19 cellular contexts compared by ENCODE assay signal in genomic region chr5:168530751-168531150, GRCh38. TPM values are rescaled to one million over a fixed set of nuclear protein-coding genes. Genes with fewer than 3 reads are reported as not detected.
DNase-seq lines count a peak whose midpoint lies in the region; ATAC-seq and TF ChIP-seq lines count a peak whose summit lies in the region.
"Had no signal": no experiment of that assay in that cellular context is flagged by ENCODE, and none has a peak within 500 bp of the region (broad histone marks: within the 10 kb centered on the region; RNA-seq: fewer than 3 reads in every experiment).

No MANE protein-coding gene starts in this region.

- BruUV-seq in IMR-90 (replicated peaks; lab: Mats Ljungman, UMichigan), result no TSS peak

- H3K4me2 ChIP-seq in IMR-90 (ENCODE audit: low read depth, low read length), result no peak overlapping the region
- no peak overlapping the region for H3K4me2 ChIP-seq in osteoblast (ENCODE audit: insufficient read depth, low read length)

- H3K9me3 ChIP-seq in IMR-90 (ENCODE audit: control insufficient read depth, insufficient read depth, low read length), result peaks cover 8% of the 10 kb centered on the region
- H3K9me3 ChIP-seq in osteoblast (ENCODE audit: low read depth, low read length), result no peaks in the 10 kb centered on the region
- H3K9me3 ChIP-seq: mucosa of descending colon, upper lobe of left lung had no signal

- POLR2A ChIA-PET in IMR-90 (lab: Charles Lee; ENCODE audit: unreplicated experiment), result no interaction called here

- WGBS in IMR-90 (ENCODE audit: extremely low coverage in 2 of 2, insufficient read length in 1 of 2), 2 experiments, result no CpG with 5 or more reads among the region's 2 CpGs

- no peaks in the 10 kb centered on the region for H3K9me3 Mint-ChIP-seq in T-helper 1 cell treated with Interleukin-12 subunit alpha and Interleukin-12 subunit beta and Interleukin-4 antibody, amounts not matched to agents 30 μg/mL and 1 μg/mL, for 36 hours
- H3K9me3 Mint-ChIP-seq in endothelial cell (ENCODE audit: unreplicated experiment), result no peaks in the 10 kb centered on the region

- H2BK120ac ChIP-seq in IMR-90 (ENCODE audit: low read depth, low read length), result no peak overlapping the region

- peaks cover 2% of the 10 kb centered on the region for H3K36me3 Mint-ChIP-seq in T-helper 1 cell treated with Interleukin-12 subunit alpha and Interleukin-12 subunit beta and Interleukin-4 antibody, amounts not matched to agents 30 μg/mL and 1 μg/mL, for 36 hours (ENCODE audit: low read depth)
- H3K36me3 Mint-ChIP-seq in endothelial cell (ENCODE audit: low read depth, unreplicated experiment), result peaks cover 4% of the 10 kb centered on the region

- H2AFZ ChIP-seq in IMR-90 (replicated peaks; ENCODE audit: low read length, poor library complexity), result no peak overlapping the region
- no peak overlapping the region for H2AFZ ChIP-seq in osteoblast (ENCODE audit: low read length)

- peaks cover 38% of the 10 kb centered on the region for H3K27me3 Mint-ChIP-seq in T-helper 1 cell treated with Interleukin-12 subunit alpha and Interleukin-12 subunit beta and Interleukin-4 antibody, amounts not matched to agents 30 μg/mL and 1 μg/mL, for 36 hours (ENCODE audit: low read depth)
- H3K27me3 Mint-ChIP-seq in endothelial cell (ENCODE audit: unreplicated experiment), result peaks cover 18% of the 10 kb centered on the region

- H3K56ac ChIP-seq in IMR-90 (ENCODE audit: extremely low read depth, insufficient read depth, low read length), result no peak overlapping the region

- H3K4ac ChIP-seq in IMR-90 (ENCODE audit: low read depth, low read length), result no peak overlapping the region

- H3K4me1 Mint-ChIP-seq in T-helper 1 cell treated with Interleukin-12 subunit alpha and Interleukin-12 subunit beta and Interleukin-4 antibody, amounts not matched to agents 30 μg/mL and 1 μg/mL, for 36 hours (ENCODE audit: low read depth), result peaks cover 4% of the 10 kb centered on the region
- H3K4me1 Mint-ChIP-seq in endothelial cell (ENCODE audit: unreplicated experiment), result peaks cover 11% of the 10 kb centered on the region

- no peak overlapping the region for H3K14ac ChIP-seq in IMR-90 (replicated peaks; ENCODE audit: low read depth, low read length)

- H2AK9ac ChIP-seq in IMR-90 (replicated peaks; ENCODE audit: low read depth, low read length, poor library complexity), result no peak overlapping the region

- DNase-seq in T-helper 1 cell (no peak), IMR-90 (peak; percentile 7), endothelial cell (ENCODE audit: low spot score) (no peak), osteoblast (ENCODE audit: insufficient read length, low spot score, missing footprints) (peak; percentile 93), globus pallidus (ENCODE audit: low spot score) (no peak), RPMI8226 (no peak)
- DNase-seq: 8988T; Karpas-422; left colon; mucosa of descending colon; NCI-H1436 treated with DMSO at 0.1 percent for 48 hours; NK-92 treated with Interleukin-12 subunit alpha and Interleukin-12 subunit beta, amount 100 ng/mL, for 24 hours; posterior cingulate gyrus; stimulated activated CD4-positive, alpha-beta T cell treated with anti-CD3 and anti-CD28 coated beads, Interleukin-12 subunit alpha, Interleukin-12 subunit beta, amount 100 ng/mL, for 4 hours; stimulated activated naive CD4-positive, alpha-beta T cell treated with Interleukin-2 at 50 U/mL for 16 hours; upper lobe of left lung had no signal

- CTCF ChIA-PET in IMR-90 (lab: Yijun Ruan, JAX), result no interaction called here

- no peaks in the 10 kb centered on the region for H4K20me1 ChIP-seq in IMR-90 (ENCODE audit: insufficient read depth, low read length)
- peaks cover 2% of the 10 kb centered on the region for H4K20me1 ChIP-seq in osteoblast (ENCODE audit: insufficient read depth, low read length)

- H2BK5ac ChIP-seq in IMR-90 (ENCODE audit: low read depth, low read length, poor library complexity, severe bottlenecking), result no peak overlapping the region

- no peak overlapping the region for H3K9ac ChIP-seq in IMR-90 (ENCODE audit: low read depth, low read length)

- H3K4me1 ChIP-seq in IMR-90 (ENCODE audit: control insufficient read depth, insufficient read depth, low read length), result peaks cover 2% of the 10 kb centered on the region; the same call in 1 of the 2 replicates
- H3K4me1 ChIP-seq in osteoblast (ENCODE audit: insufficient read depth, low read length), result no peaks in the 10 kb centered on the region

- H3K36me3 ChIP-seq in IMR-90 (ENCODE audit: control insufficient read depth, insufficient read depth, low read length) (no peaks in the 10 kb centered on the region), osteoblast (ENCODE audit: insufficient read depth, low read length) (no peaks in the 10 kb centered on the region)
- H3K36me3 ChIP-seq: upper lobe of left lung had no signal

- no peak overlapping the region for H2AK5ac ChIP-seq in IMR-90 (ENCODE audit: low read depth, low read length)

- H2BK20ac ChIP-seq in IMR-90 (ENCODE audit: low read depth, low read length), result no peak overlapping the region

- H2BK15ac ChIP-seq in IMR-90 (ENCODE audit: low read depth, low read length), result no peak overlapping the region

- dilution Hi-C loops in IMR-90 (cut with HindIII; ENCODE audit: low sequenced_read_pairs, unreplicated experiment), result no loop called here

- H3K4me3 Mint-ChIP-seq in T-helper 1 cell treated with Interleukin-12 subunit alpha and Interleukin-12 subunit beta and Interleukin-4 antibody, amounts not matched to agents 30 μg/mL and 1 μg/mL, for 36 hours, result peak overlapping the region; percentile 2
- peak overlapping the region; percentile 56 for H3K4me3 Mint-ChIP-seq in endothelial cell (ENCODE audit: unreplicated experiment)

- no peak overlapping the region for H4K5ac ChIP-seq in IMR-90 (ENCODE audit: low read depth, low read length)

- intact Hi-C loops in IMR-90 (cut with micrococcal nuclease), result no loop called here

- H3K23ac ChIP-seq in IMR-90 (ENCODE audit: low read depth, low read length), result no peak overlapping the region

- H3K4me3 ChIP-seq in IMR-90 (ENCODE audit: insufficient read depth, low read depth, low read length), result no peak overlapping the region
- H3K4me3 ChIP-seq in osteoblast (ENCODE audit: insufficient read depth, low read length), result no peak overlapping the region
- H3K4me3 ChIP-seq: mucosa of descending colon, upper lobe of left lung had no signal

- in situ Hi-C loops in IMR-90 (cut with MboI; ENCODE audit: low sequenced_read_pairs), result no loop called here

- H3K79me1 ChIP-seq in IMR-90 (ENCODE audit: low read depth in 1 of 2, low read length in 2 of 2), result no peaks in the 10 kb centered on the region

- no peak overlapping the region for H3K18ac ChIP-seq in IMR-90 (ENCODE audit: low read depth, low read length)

- ATAC-seq in IMR-90 (ENCODE audit: low read depth) (no peak), HG03159 (IDR thresholded peaks at IDR 0.05; ENCODE audit: unreplicated experiment) (no peak)
- ATAC-seq: left colon, mucosa of descending colon had no signal

- no peaks in the 10 kb centered on the region for H3K79me2 ChIP-seq in osteoblast (ENCODE audit: insufficient read depth, low read length)

- no peak overlapping the region for H4K91ac ChIP-seq in IMR-90 (ENCODE audit: insufficient read depth, low read depth, low read length)

- H4K8ac ChIP-seq in IMR-90 (ENCODE audit: low read depth in 2 of 2, low read length in 2 of 2), result no peak overlapping the region

- no peak overlapping the region for H3K27ac Mint-ChIP-seq in T-helper 1 cell treated with Interleukin-12 subunit alpha and Interleukin-12 subunit beta and Interleukin-4 antibody, amounts not matched to agents 30 μg/mL and 1 μg/mL, for 36 hours
- no peak overlapping the region for H3K27ac Mint-ChIP-seq in endothelial cell (ENCODE audit: unreplicated experiment)
- H3K27ac Mint-ChIP-seq: CD14-positive monocyte had no signal

- H3K27ac ChIP-seq in IMR-90 (ENCODE audit: insufficient read depth, low read length) (no peak overlapping the region), osteoblast (ENCODE audit: low read depth, low read length) (no peak overlapping the region)
- H3K27ac ChIP-seq: upper lobe of left lung had no signal

- TF ChIP-seq CTCF in IMR-90 (conservative IDR thresholded peaks at IDR 0.05; ENCODE audit: low read depth, low read length), result no peak
- TF ChIP-seq CTCF in endothelial cell (IDR thresholded peaks at IDR 0.05; ENCODE audit: unreplicated experiment), result no peak
- no peak for TF ChIP-seq CTCF in osteoblast (IDR thresholded peaks at IDR 0.05; ENCODE audit: extremely low read depth, low read depth, low read length)

- H3K27me3 ChIP-seq in IMR-90 (ENCODE audit: control insufficient read depth, insufficient read depth, low read length) (peaks cover 33% of the 10 kb centered on the region), osteoblast (ENCODE audit: insufficient read depth, low read length) (peaks cover 46% of the 10 kb centered on the region)

- no peak for TF ChIP-seq RAD21 in IMR-90 (IDR thresholded peaks at IDR 0.05; ENCODE audit: low read length)

- H3K9me1 ChIP-seq in IMR-90 (ENCODE audit: insufficient read depth, low read length), result 0 out of 2 replicates have a peak, but pooled peaks cover 3% of the 10 kb centered on the region

- TF ChIP-seq POLR2A in IMR-90 (IDR thresholded peaks at IDR 0.05; ENCODE audit: low read depth, low read length), result no peak

TF ChIP-seq in IMR-90, 13 proteins besides CTCF, POLR2A, EP300 and RAD21 (continues in another document):
- TF ChIP-seq USF2 (IDR thresholded peaks at IDR 0.05; ENCODE audit: low read depth, low read length), result peak; percentile 35; the same call in 1 of the 2 replicates

RNA-seq across cellular contexts. Expression of gene FBLL1, which starts 1.6 kb away (rescaled TPM):
- total RNA-seq in IMR-90 (2012; rRNA removed) (under 0.01 and 0.18 TPM in 2 replicates), endothelial cell (ENCODE audit: unreplicated experiment) (0.51 TPM), osteoblast (0.36 and 1.2 TPM in 2 replicates)
- polyA plus RNA-seq in IMR-90 (2012; rRNA removed), result 0.19 and 0.29 TPM in 2 replicates
- polyA plus RNA-seq in IMR-90 (2012; cell fraction: cytosol; rRNA removed), result 0.19 and 0.56 TPM in 2 replicates
- 0.73 and 1.4 TPM in 2 replicates for polyA plus RNA-seq in IMR-90 (2012; cell fraction: nucleus; rRNA removed; ENCODE audit: low replicate concordance)
- total RNA-seq: left colon had no signal
- polyA plus RNA-seq: CD14-positive monocyte had no signal

RNA-seq across cellular contexts. Expression of gene RARS1, which starts 44.5 kb away (rescaled TPM):
- total RNA-seq in IMR-90 (2012; rRNA removed) (153 and 285 TPM in 2 replicates), endothelial cell (ENCODE audit: unreplicated experiment) (88.5 TPM), osteoblast (174 and 243 TPM in 2 replicates)
- polyA plus RNA-seq in IMR-90 (2012; rRNA removed), result 71.2 and 80.4 TPM in 2 replicates
- 7.7 and 17.9 TPM in 2 replicates for polyA plus RNA-seq in IMR-90 (2012; cell fraction: cytosol; rRNA removed)
- polyA plus RNA-seq in IMR-90 (2012; cell fraction: nucleus; rRNA removed; ENCODE audit: low replicate concordance), result 9.3 and 112 TPM in 2 replicates

RNA-seq across cellular contexts. Expression of gene PANK3, which starts 48.4 kb away (rescaled TPM):
- total RNA-seq in IMR-90 (2012; rRNA removed), result 21.0 and 37.5 TPM in 2 replicates
- 5.1 and 6.9 TPM in 2 replicates for polyA plus RNA-seq in IMR-90 (2012; rRNA removed)
- polyA plus RNA-seq in IMR-90 (2012; cell fraction: cytosol; rRNA removed), result 0.63 and 1.00 TPM in 2 replicates
- 8.3 and 8.9 TPM in 2 replicates for polyA plus RNA-seq in IMR-90 (2012; cell fraction: nucleus; rRNA removed; ENCODE audit: low replicate concordance)
- total RNA-seq in endothelial cell (ENCODE audit: unreplicated experiment), result 103 TPM
- total RNA-seq in osteoblast, result 57.5 and 60.4 TPM in 2 replicates

Comparison
In these comparisons a context has a peak if more than half of its experiments do, and no peak if none do; other contexts are left out.
1. DNase-seq: peak in IMR-90 (single experiment) and osteoblast (single experiment); none in T-helper 1 cell (0 of 5), endothelial cell (single experiment), globus pallidus (single experiment) and RPMI8226 (single experiment).